In the genomic region with DNA sequence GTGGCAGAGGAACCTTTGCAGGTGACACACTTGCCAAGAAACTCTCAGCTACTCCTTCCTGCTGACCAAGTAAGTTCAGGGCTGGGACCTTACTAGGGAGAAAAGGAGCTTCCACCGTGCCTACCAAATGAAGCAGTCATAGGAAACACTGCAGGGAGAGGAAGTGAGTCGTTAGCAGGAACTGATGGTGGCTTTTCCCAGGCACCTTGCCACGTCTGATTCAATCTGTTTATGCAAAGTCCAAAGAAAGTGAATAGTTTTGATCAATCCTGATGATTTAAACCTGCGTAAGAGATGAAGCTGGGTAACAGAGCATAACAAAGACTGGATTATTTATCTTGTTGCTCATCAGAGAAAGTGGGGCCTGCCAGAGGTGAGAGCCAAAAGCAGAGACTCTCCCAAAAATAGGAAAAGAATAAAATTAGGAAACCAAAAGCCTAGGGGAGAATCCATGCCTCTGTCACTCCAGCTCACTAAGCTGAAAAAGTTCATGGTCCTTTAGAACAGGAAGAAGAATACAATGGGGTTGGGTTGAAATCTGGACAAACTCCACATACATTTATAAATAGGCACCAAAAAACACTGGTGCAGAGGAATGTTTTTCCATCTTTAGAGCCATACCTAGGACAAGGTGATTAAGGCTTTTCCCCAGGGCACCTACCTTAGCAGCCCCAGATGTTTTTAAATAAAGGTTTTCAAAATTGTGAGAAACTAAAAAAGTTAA, we compare ENCODE assay signal across 1 cellular context.
TF ChIP-seq lines count a peak whose summit lies in the region.

No MANE protein-coding gene starts in this region.

TF ChIP-seq in K562, 482 proteins besides CTCF, POLR2A, EP300 and RAD21 (continues in another document):
- TF ChIP-seq ZNF57 (CRISPR knock-in tag; IDR thresholded peaks at IDR 0.05) (no peak), CTBP1 (IDR thresholded peaks at IDR 0.05; ENCODE audit: borderline replicate concordance) (0 out of 2 replicates have a peak, but pooled peaks have one; percentile 13), EGR1 (conservative IDR thresholded peaks at IDR 0.05) (no peak), ZNF77 (CRISPR knock-in tag; IDR thresholded peaks at IDR 0.05) (no peak), RBM14 (IDR thresholded peaks at IDR 0.05; ENCODE audit: borderline replicate concordance, insufficient read depth, low read depth, low read length) (no peak), SPI1 (IDR thresholded peaks at IDR 0.05; ENCODE audit: borderline replicate concordance, low read depth, low read length) (peak; percentile 84; the same call in 1 of the 2 replicates), NFE2L1 (tag; IDR thresholded peaks at IDR 0.05; ENCODE audit: borderline replicate concordance, low read depth) (no peak), HNRNPK (IDR thresholded peaks at IDR 0.05; ENCODE audit: low read depth, low read length, poor library complexity, severe bottlenecking) (no peak), TCF7L2 (IDR thresholded peaks at IDR 0.05; ENCODE audit: low read depth, low read length) (no peak), ZNF76 (CRISPR knock-in tag; IDR thresholded peaks at IDR 0.05; ENCODE audit: borderline replicate concordance) (no peak), NFYB (IDR thresholded peaks at IDR 0.05; ENCODE audit: extremely low read depth, insufficient read length) (no peak)
- TF ChIP-seq, protein P1, sequence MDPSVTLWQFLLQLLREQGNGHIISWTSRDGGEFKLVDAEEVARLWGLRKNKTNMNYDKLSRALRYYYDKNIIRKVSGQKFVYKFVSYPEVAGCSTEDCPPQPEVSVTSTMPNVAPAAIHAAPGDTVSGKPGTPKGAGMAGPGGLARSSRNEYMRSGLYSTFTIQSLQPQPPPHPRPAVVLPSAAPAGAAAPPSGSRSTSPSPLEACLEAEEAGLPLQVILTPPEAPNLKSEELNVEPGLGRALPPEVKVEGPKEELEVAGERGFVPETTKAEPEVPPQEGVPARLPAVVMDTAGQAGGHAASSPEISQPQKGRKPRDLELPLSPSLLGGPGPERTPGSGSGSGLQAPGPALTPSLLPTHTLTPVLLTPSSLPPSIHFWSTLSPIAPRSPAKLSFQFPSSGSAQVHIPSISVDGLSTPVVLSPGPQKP (CRISPR knock-in tag; IDR thresholded peaks at IDR 0.05), result no peak
- TF ChIP-seq, protein P2, sequence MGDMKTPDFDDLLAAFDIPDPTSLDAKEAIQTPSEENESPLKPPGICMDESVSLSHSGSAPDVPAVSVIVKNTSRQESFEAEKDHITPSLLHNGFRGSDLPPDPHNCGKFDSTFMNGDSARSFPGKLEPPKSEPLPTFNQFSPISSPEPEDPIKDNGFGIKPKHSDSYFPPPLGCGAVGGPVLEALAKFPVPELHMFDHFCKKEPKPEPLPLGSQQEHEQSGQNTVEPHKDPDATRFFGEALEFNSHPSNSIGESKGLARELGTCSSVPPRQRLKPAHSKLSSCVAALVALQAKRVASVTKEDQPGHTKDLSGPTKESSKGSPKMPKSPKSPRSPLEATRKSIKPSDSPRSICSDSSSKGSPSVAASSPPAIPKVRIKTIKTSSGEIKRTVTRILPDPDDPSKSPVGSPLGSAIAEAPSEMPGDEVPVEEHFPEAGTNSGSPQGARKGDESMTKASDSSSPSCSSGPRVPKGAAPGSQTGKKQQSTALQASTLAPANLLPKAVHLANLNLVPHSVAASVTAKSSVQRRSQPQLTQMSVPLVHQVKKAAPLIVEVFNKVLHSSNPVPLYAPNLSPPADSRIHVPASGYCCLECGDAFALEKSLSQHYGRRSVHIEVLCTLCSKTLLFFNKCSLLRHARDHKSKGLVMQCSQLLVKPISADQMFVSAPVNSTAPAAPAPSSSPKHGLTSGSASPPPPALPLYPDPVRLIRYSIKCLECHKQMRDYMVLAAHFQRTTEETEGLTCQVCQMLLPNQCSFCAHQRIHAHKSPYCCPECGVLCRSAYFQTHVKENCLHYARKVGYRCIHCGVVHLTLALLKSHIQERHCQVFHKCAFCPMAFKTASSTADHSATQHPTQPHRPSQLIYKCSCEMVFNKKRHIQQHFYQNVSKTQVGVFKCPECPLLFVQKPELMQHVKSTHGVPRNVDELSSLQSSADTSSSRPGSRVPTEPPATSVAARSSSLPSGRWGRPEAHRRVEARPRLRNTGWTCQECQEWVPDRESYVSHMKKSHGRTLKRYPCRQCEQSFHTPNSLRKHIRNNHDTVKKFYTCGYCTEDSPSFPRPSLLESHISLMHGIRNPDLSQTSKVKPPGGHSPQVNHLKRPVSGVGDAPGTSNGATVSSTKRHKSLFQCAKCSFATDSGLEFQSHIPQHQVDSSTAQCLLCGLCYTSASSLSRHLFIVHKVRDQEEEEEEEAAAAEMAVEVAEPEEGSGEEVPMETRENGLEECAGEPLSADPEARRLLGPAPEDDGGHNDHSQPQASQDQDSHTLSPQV (IDR thresholded peaks at IDR 0.05), result 0 out of 2 replicates have a peak, but pooled peaks have one; percentile 19
- TF ChIP-seq, protein P3, sequence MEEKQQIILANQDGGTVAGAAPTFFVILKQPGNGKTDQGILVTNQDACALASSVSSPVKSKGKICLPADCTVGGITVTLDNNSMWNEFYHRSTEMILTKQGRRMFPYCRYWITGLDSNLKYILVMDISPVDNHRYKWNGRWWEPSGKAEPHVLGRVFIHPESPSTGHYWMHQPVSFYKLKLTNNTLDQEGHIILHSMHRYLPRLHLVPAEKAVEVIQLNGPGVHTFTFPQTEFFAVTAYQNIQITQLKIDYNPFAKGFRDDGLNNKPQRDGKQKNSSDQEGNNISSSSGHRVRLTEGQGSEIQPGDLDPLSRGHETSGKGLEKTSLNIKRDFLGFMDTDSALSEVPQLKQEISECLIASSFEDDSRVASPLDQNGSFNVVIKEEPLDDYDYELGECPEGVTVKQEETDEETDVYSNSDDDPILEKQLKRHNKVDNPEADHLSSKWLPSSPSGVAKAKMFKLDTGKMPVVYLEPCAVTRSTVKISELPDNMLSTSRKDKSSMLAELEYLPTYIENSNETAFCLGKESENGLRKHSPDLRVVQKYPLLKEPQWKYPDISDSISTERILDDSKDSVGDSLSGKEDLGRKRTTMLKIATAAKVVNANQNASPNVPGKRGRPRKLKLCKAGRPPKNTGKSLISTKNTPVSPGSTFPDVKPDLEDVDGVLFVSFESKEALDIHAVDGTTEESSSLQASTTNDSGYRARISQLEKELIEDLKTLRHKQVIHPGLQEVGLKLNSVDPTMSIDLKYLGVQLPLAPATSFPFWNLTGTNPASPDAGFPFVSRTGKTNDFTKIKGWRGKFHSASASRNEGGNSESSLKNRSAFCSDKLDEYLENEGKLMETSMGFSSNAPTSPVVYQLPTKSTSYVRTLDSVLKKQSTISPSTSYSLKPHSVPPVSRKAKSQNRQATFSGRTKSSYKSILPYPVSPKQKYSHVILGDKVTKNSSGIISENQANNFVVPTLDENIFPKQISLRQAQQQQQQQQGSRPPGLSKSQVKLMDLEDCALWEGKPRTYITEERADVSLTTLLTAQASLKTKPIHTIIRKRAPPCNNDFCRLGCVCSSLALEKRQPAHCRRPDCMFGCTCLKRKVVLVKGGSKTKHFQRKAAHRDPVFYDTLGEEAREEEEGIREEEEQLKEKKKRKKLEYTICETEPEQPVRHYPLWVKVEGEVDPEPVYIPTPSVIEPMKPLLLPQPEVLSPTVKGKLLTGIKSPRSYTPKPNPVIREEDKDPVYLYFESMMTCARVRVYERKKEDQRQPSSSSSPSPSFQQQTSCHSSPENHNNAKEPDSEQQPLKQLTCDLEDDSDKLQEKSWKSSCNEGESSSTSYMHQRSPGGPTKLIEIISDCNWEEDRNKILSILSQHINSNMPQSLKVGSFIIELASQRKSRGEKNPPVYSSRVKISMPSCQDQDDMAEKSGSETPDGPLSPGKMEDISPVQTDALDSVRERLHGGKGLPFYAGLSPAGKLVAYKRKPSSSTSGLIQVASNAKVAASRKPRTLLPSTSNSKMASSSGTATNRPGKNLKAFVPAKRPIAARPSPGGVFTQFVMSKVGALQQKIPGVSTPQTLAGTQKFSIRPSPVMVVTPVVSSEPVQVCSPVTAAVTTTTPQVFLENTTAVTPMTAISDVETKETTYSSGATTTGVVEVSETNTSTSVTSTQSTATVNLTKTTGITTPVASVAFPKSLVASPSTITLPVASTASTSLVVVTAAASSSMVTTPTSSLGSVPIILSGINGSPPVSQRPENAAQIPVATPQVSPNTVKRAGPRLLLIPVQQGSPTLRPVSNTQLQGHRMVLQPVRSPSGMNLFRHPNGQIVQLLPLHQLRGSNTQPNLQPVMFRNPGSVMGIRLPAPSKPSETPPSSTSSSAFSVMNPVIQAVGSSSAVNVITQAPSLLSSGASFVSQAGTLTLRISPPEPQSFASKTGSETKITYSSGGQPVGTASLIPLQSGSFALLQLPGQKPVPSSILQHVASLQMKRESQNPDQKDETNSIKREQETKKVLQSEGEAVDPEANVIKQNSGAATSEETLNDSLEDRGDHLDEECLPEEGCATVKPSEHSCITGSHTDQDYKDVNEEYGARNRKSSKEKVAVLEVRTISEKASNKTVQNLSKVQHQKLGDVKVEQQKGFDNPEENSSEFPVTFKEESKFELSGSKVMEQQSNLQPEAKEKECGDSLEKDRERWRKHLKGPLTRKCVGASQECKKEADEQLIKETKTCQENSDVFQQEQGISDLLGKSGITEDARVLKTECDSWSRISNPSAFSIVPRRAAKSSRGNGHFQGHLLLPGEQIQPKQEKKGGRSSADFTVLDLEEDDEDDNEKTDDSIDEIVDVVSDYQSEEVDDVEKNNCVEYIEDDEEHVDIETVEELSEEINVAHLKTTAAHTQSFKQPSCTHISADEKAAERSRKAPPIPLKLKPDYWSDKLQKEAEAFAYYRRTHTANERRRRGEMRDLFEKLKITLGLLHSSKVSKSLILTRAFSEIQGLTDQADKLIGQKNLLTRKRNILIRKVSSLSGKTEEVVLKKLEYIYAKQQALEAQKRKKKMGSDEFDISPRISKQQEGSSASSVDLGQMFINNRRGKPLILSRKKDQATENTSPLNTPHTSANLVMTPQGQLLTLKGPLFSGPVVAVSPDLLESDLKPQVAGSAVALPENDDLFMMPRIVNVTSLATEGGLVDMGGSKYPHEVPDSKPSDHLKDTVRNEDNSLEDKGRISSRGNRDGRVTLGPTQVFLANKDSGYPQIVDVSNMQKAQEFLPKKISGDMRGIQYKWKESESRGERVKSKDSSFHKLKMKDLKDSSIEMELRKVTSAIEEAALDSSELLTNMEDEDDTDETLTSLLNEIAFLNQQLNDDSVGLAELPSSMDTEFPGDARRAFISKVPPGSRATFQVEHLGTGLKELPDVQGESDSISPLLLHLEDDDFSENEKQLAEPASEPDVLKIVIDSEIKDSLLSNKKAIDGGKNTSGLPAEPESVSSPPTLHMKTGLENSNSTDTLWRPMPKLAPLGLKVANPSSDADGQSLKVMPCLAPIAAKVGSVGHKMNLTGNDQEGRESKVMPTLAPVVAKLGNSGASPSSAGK (IDR thresholded peaks at IDR 0.05), result no peak
- TF ChIP-seq, protein P4, sequence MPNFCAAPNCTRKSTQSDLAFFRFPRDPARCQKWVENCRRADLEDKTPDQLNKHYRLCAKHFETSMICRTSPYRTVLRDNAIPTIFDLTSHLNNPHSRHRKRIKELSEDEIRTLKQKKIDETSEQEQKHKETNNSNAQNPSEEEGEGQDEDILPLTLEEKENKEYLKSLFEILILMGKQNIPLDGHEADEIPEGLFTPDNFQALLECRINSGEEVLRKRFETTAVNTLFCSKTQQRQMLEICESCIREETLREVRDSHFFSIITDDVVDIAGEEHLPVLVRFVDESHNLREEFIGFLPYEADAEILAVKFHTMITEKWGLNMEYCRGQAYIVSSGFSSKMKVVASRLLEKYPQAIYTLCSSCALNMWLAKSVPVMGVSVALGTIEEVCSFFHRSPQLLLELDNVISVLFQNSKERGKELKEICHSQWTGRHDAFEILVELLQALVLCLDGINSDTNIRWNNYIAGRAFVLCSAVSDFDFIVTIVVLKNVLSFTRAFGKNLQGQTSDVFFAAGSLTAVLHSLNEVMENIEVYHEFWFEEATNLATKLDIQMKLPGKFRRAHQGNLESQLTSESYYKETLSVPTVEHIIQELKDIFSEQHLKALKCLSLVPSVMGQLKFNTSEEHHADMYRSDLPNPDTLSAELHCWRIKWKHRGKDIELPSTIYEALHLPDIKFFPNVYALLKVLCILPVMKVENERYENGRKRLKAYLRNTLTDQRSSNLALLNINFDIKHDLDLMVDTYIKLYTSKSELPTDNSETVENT (CRISPR knock-in tag; IDR thresholded peaks at IDR 0.05), result no peak
- TF ChIP-seq, protein P5, sequence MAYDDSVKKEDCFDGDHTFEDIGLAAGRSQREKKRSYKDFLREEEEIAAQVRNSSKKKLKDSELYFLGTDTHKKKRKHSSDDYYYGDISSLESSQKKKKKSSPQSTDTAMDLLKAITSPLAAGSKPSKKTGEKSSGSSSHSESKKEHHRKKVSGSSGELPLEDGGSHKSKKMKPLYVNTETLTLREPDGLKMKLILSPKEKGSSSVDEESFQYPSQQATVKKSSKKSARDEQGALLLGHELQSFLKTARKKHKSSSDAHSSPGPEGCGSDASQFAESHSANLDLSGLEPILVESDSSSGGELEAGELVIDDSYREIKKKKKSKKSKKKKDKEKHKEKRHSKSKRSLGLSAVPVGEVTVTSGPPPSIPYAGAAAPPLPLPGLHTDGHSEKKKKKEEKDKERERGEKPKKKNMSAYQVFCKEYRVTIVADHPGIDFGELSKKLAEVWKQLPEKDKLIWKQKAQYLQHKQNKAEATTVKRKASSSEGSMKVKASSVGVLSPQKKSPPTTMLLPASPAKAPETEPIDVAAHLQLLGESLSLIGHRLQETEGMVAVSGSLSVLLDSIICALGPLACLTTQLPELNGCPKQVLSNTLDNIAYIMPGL (CRISPR knock-in tag; IDR thresholded peaks at IDR 0.05), result no peak
- TF ChIP-seq, protein P6, sequence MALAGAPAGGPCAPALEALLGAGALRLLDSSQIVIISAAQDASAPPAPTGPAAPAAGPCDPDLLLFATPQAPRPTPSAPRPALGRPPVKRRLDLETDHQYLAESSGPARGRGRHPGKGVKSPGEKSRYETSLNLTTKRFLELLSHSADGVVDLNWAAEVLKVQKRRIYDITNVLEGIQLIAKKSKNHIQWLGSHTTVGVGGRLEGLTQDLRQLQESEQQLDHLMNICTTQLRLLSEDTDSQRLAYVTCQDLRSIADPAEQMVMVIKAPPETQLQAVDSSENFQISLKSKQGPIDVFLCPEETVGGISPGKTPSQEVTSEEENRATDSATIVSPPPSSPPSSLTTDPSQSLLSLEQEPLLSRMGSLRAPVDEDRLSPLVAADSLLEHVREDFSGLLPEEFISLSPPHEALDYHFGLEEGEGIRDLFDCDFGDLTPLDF (CRISPR knock-in tag; IDR thresholded peaks at IDR 0.05), result no peak
- TF ChIP-seq, protein P7, sequence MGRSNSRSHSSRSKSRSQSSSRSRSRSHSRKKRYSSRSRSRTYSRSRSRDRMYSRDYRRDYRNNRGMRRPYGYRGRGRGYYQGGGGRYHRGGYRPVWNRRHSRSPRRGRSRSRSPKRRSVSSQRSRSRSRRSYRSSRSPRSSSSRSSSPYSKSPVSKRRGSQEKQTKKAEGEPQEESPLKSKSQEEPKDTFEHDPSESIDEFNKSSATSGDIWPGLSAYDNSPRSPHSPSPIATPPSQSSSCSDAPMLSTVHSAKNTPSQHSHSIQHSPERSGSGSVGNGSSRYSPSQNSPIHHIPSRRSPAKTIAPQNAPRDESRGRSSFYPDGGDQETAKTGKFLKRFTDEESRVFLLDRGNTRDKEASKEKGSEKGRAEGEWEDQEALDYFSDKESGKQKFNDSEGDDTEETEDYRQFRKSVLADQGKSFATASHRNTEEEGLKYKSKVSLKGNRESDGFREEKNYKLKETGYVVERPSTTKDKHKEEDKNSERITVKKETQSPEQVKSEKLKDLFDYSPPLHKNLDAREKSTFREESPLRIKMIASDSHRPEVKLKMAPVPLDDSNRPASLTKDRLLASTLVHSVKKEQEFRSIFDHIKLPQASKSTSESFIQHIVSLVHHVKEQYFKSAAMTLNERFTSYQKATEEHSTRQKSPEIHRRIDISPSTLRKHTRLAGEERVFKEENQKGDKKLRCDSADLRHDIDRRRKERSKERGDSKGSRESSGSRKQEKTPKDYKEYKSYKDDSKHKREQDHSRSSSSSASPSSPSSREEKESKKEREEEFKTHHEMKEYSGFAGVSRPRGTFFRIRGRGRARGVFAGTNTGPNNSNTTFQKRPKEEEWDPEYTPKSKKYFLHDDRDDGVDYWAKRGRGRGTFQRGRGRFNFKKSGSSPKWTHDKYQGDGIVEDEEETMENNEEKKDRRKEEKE (IDR thresholded peaks at IDR 0.05; ENCODE audit: borderline replicate concordance in 1 of 2, control insufficient read depth in 1 of 2, low read depth in 2 of 2, low read length in 1 of 2), result no peak
